14 cellular contexts compared by ENCODE assay signal in the genomic region with DNA sequence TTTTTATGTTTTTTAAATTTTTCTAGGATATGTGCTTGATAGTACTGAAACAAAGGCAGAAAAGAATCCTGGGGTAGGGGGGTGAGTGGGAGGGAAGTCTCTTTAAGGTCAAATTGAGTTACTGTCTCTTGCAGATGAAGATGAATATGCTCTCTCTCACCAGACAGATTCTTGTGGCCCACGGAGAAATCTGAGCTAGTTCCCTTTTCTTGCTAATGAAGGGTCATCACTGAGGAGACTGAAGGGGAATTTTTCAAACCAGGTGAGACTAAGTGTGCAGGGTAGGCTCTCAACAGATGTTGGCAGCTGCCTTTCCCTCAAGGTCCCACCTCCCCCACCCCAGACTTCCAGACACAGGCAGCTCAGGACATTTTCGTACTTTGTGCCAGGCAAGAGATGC. TPM values are rescaled to one million over a fixed set of nuclear protein-coding genes. Genes with fewer than 3 reads are reported as not detected.
DNase-seq lines count a peak whose midpoint lies in the region; ATAC-seq, FAIRE-seq and TF ChIP-seq lines count a peak whose summit lies in the region.
"Had no signal": no experiment of that assay in that cellular context is flagged by ENCODE, and none has a peak within 500 bp of the region (broad histone marks: within the 10 kb centered on the region; RNA-seq: fewer than 3 reads in every experiment).

No MANE protein-coding gene starts in this region.

- no peak for TF ChIP-seq POLR2A in GM12878 (IDR thresholded peaks at IDR 0.05; ENCODE audit: low read depth, low read length)

- H3K27ac ChIP-seq in DOHH2 (ENCODE audit: low read depth, low read length), result no peak overlapping the region
- peak overlapping the region; percentile 47 for H3K27ac ChIP-seq in GM12878 (ENCODE audit: control insufficient read depth, insufficient read depth)
- H3K27ac ChIP-seq: neutrophil, tibial nerve had no signal

- H3K9me2 ChIP-seq in DOHH2 (replicated peaks; ENCODE audit: control insufficient read depth, low read length), result no peaks in the 10 kb centered on the region

- CTCF ChIA-PET in GM12878 (lab: Yijun Ruan, JAX), result interaction anchor here (0.7 to 3.2 kb wide), 16 partner anchors 8 to 242 kb away, joined by 3 to 15 read pairs (median 4); no protein-coding TSS in a partner anchor

- no peak for TF ChIP-seq CTCF in DOHH2 (IDR thresholded peaks at IDR 0.05; ENCODE audit: low read depth, low read length, poor library complexity, severe bottlenecking)
- no peak for TF ChIP-seq CTCF in GM12878 (IDR thresholded peaks at IDR 0.05 in 2 of 3, conservative IDR thresholded peaks at IDR 0.05 in 1 of 3; ENCODE audit: control insufficient read depth in 2 of 3, extremely low read depth in 1 of 3, insufficient read depth in 1 of 3, low read depth in 3 of 3, low read length in 3 of 3)

- peak in 1 of 2 experiments; percentile 75; a peak in 2 of 4 replicates for TF ChIP-seq EP300 in GM12878 (IDR thresholded peaks at IDR 0.05; ENCODE audit: borderline replicate concordance in 1 of 2, control insufficient read depth in 1 of 2, low read depth in 2 of 2, low read length in 2 of 2)

- POLR2A ChIA-PET in GM12878 (lab: Charles Lee), result interaction anchor here (0.6 to 3.0 kb wide), 19 partner anchors 9 to 333 kb away, joined by 3 to 25 read pairs (median 4); no protein-coding TSS in a partner anchor

- in situ Hi-C loops in GM12878 (cut with MboI), result no loop called here

- no peak for TF ChIP-seq RAD21 in GM12878 (IDR thresholded peaks at IDR 0.05; ENCODE audit: insufficient read depth, low read depth, low read length)

- DNase-seq in GM19239 (ENCODE audit: insufficient read length, low spot score) (no peak), GM12878 (ENCODE audit: low read depth, low spot score) (no peak), NCI-H1694 (lab: John Stamatoyannopoulos, UW) (no peak), AML-193 (lab: John Stamatoyannopoulos, UW) (no peak), NCI-H1105 (lab: John Stamatoyannopoulos, UW) (no peak)
- DNase-seq: activated CD4-positive, CD25-positive, alpha-beta regulatory T cell treated with anti-CD3 and anti-CD28 coated beads, Interleukin-2, amount 50 U/mL, for 72 hours; NCI-H1092 treated with DMSO at 0.1 percent for 48 hours; stimulated activated CD4-positive, alpha-beta T cell treated with anti-CD3 and anti-CD28 coated beads, Interleukin-2, amount 100 ng/mL, for 48 hours had no signal

- H3K4me1 ChIP-seq in DOHH2 (ENCODE audit: control insufficient read depth, low read length) (peaks cover 13% of the 10 kb centered on the region), GM12878 (ENCODE audit: control insufficient read depth, insufficient read depth, low read length) (peaks cover 43% of the 10 kb centered on the region)
- H3K4me1 ChIP-seq: tibial nerve had no signal

- H3K9ac ChIP-seq in GM12878 (ENCODE audit: control insufficient read depth, insufficient read depth, low read length), result 0 out of 2 replicates have a peak overlapping the region, but pooled peaks have one; percentile 18

- H3K9me3 ChIP-seq in DOHH2 (ENCODE audit: control insufficient read depth, insufficient read depth, low read length) (no peaks in the 10 kb centered on the region), GM12878 (replicated peaks; ENCODE audit: control insufficient read depth, insufficient read depth, low read length) (no peaks in the 10 kb centered on the region)
- H3K9me3 ChIP-seq: neutrophil, tibial nerve had no signal

- SMC1A ChIA-PET in GM12878 (lab: Charles Lee; ENCODE audit: uncharacterized antibody, unreplicated experiment), result interaction anchor here (0.9 to 13.9 kb wide), 21 partner anchors 7 to 234 kb away, joined by 3 to 189 read pairs (median 7); no protein-coding TSS in a partner anchor

- FAIRE-seq in GM19239 (lab: Jason Lieb, UNC), result peak; percentile 84
- FAIRE-seq in GM12878 (lab: Jason Lieb, UNC), result no peak
- FAIRE-seq: RCC 7860 had no signal

- ATAC-seq in HG03097 (IDR thresholded peaks at IDR 0.05; ENCODE audit: low FRiP score, unreplicated experiment) (peak; percentile 43), GM12878 (peak; percentile 91), GM21528 (IDR thresholded peaks at IDR 0.05; ENCODE audit: low FRiP score, unreplicated experiment) (no peak)

- no peaks in the 10 kb centered on the region for H3F3A ChIP-seq in DOHH2 (ENCODE audit: control insufficient read depth, insufficient read depth)

- intact Hi-C loops in GM12878 (cut with micrococcal nuclease; ENCODE audit: unreplicated experiment), result loop anchor here (1.0 kb wide), 1 partner anchor 64 kb away; no protein-coding TSS in a partner anchor

- 0% methylated on average over 2 of the region's 2 CpGs for WGBS in GM12878 (ENCODE audit: insufficient coverage, insufficient replicate concordance, low lambda C conversion rate, missing lambda C conversion rate)

- H3K27me3 ChIP-seq in DOHH2 (ENCODE audit: control insufficient read depth, low read length), result no peaks in the 10 kb centered on the region
- H3K27me3 ChIP-seq in GM12878 (replicated peaks in 1 of 2; ENCODE audit: control insufficient read depth in 2 of 2, insufficient read depth in 2 of 2, low read length in 1 of 2), result no peaks in the 10 kb centered on the region
- H3K27me3 ChIP-seq: neutrophil, tibial nerve had no signal

- no peaks in the 10 kb centered on the region for H3K36me3 ChIP-seq in DOHH2 (ENCODE audit: control insufficient read depth, low read length)
- H3K36me3 ChIP-seq in GM12878 (ENCODE audit: control insufficient read depth in 2 of 2, insufficient read depth in 2 of 2, low read length in 1 of 2), result no peaks in the 10 kb centered on the region
- H3K36me3 ChIP-seq: neutrophil, tibial nerve had no signal

- H3K79me2 ChIP-seq in DOHH2 (ENCODE audit: control insufficient read depth, low read length), result no peaks in the 10 kb centered on the region
- no peaks in the 10 kb centered on the region for H3K79me2 ChIP-seq in GM12878 (ENCODE audit: control insufficient read depth, insufficient read depth, low read length)

- H4K20me1 ChIP-seq in DOHH2 (ENCODE audit: control insufficient read depth, insufficient read depth, low read depth, low read length), result no peaks in the 10 kb centered on the region
- no peaks in the 10 kb centered on the region for H4K20me1 ChIP-seq in GM12878 (ENCODE audit: control insufficient read depth, insufficient read depth)

- peak overlapping the region; percentile 30 for H3K4me2 ChIP-seq in DOHH2 (ENCODE audit: low read length)
- H3K4me2 ChIP-seq in GM12878 (ENCODE audit: control insufficient read depth, insufficient read depth), result peak overlapping the region; percentile 12; the same call in 1 of the 2 replicates

- no peak overlapping the region for H3K4me3 ChIP-seq in DOHH2 (ENCODE audit: low read length)
- no peak overlapping the region for H3K4me3 ChIP-seq in GM12878
- H3K4me3 ChIP-seq: tibial nerve had no signal

- no peak overlapping the region for H2AFZ ChIP-seq in GM12878 (ENCODE audit: control insufficient read depth, low read depth, low read length)

- BruUV-seq in GM12878 (replicated peaks; lab: Mats Ljungman, UMichigan), result no TSS peak

- RAD21 ChIA-PET in GM12878 (lab: Charles Lee; ENCODE audit: unreplicated experiment), result interaction anchor here (0.8 to 9.9 kb wide), 16 partner anchors 9 to 232 kb away, joined by 3 to 81 read pairs (median 9); no protein-coding TSS in a partner anchor

TF ChIP-seq in GM12878, 131 proteins besides CTCF, POLR2A, EP300 and RAD21 (continues in another document):
- TF ChIP-seq SMAD5 (IDR thresholded peaks at IDR 0.05; ENCODE audit: low read depth), result no peak
- no peak; the same call in 1 of the 2 replicates for TF ChIP-seq BACH1 (IDR thresholded peaks at IDR 0.05; ENCODE audit: borderline replicate concordance)
- no peak for TF ChIP-seq POLR2AphosphoS2 (IDR thresholded peaks at IDR 0.05; ENCODE audit: low read depth, low read length)

RNA-seq across cellular contexts. Expression of a gene that starts 21.5 kb away (rescaled TPM):
- 0.61 and 0.65 TPM in 2 replicates for total RNA-seq in GM12878 (2013; cell fraction: nucleolus; rRNA removed)
- total RNA-seq in GM12878 (2014; rRNA removed) (not detected in 2 replicates), GM12878 (2014; rRNA removed; fragmentation: Illumina TruSeq; extraction: Trizol) (not detected in 2 replicates), GM12878 (2021) (not detected in 2 replicates)
- not detected for polyA plus RNA-seq in GM12878 (2011; ENCODE audit: low read depth)
- polyA plus RNA-seq in GM12878 (2011; rRNA removed) (0.03 and 0.10 TPM in 2 replicates), GM12878 (2014; fragmentation: Illumina TruSeq; extraction: Trizol) (0.01 and 0.11 TPM in 2 replicates), GM12878 (2014; fragmentation: Nextera tagmentation; extraction: Ambion mirVana) (not detected), GM12878 (2014; rRNA removed) (0.04 TPM in 1 of 2 replicates, not detected in the other), GM12878 (2016; fragmentation: Nextera tagmentation; extraction: Ambion mirVana) (not detected)
- polyA plus RNA-seq in GM12878 (2011; cell fraction: cytosol; rRNA removed), result 0.01 TPM in 1 of 2 replicates, not detected in the other
- 0.07 and 0.10 TPM in 2 replicates for polyA plus RNA-seq in GM12878 (2011; cell fraction: nucleus; rRNA removed)
- polyA plus RNA-seq in GM12878 (2012), result 0.31 TPM in 1 of 2 replicates, not detected in the other
- not detected in 2 replicates for polyA minus RNA-seq in GM12878 (2011; rRNA and poly(A)+ RNA removed)
- not detected in 2 replicates for polyA minus RNA-seq in GM12878 (2011; cell fraction: cytosol; rRNA and poly(A)+ RNA removed)
- not detected in 2 replicates for polyA minus RNA-seq in GM12878 (2011; cell fraction: nucleus; rRNA and poly(A)+ RNA removed)
- total RNA-seq: tibial nerve had no signal

RNA-seq across cellular contexts. Expression of a gene that starts 48.0 kb away (rescaled TPM):
- 726 and 815 TPM in 2 replicates for total RNA-seq in GM12878 (2013; cell fraction: nucleolus; rRNA removed)
- total RNA-seq in GM12878 (2014; rRNA removed), result 20,095 and 20,513 TPM in 2 replicates
- 14,081 and 14,526 TPM in 2 replicates for total RNA-seq in GM12878 (2014; rRNA removed; fragmentation: Illumina TruSeq; extraction: Trizol)
- 15,676 and 15,778 TPM in 2 replicates for total RNA-seq in GM12878 (2021)
- 20,663 TPM for polyA plus RNA-seq in GM12878 (2011; ENCODE audit: low read depth)
- 13,924 and 13,999 TPM in 2 replicates for polyA plus RNA-seq in GM12878 (2011; rRNA removed)
- 6,321 and 8,073 TPM in 2 replicates for polyA plus RNA-seq in GM12878 (2011; cell fraction: cytosol; rRNA removed)
- 2,770 and 4,943 TPM in 2 replicates for polyA plus RNA-seq in GM12878 (2011; cell fraction: nucleus; rRNA removed)
- 18,326 and 24,333 TPM in 2 replicates for polyA plus RNA-seq in GM12878 (2012)
- polyA plus RNA-seq in GM12878 (2014; fragmentation: Illumina TruSeq; extraction: Trizol), result 22,521 and 25,739 TPM in 2 replicates
- over 10,000 TPM; 32,576 to 35,408 TPM for polyA plus RNA-seq in GM12878 (2014; fragmentation: Nextera tagmentation; extraction: Ambion mirVana)
- polyA plus RNA-seq in GM12878 (2014; rRNA removed), result 21,672 and 21,926 TPM in 2 replicates
- over 10,000 TPM; 35,271 to 37,234 TPM for polyA plus RNA-seq in GM12878 (2016; fragmentation: Nextera tagmentation; extraction: Ambion mirVana)
- polyA minus RNA-seq in GM12878 (2011; rRNA and poly(A)+ RNA removed), result 5,151 and 6,646 TPM in 2 replicates
- 2,250 and 2,391 TPM in 2 replicates for polyA minus RNA-seq in GM12878 (2011; cell fraction: cytosol; rRNA and poly(A)+ RNA removed)
- polyA minus RNA-seq in GM12878 (2011; cell fraction: nucleus; rRNA and poly(A)+ RNA removed), result 1,575 and 1,669 TPM in 2 replicates
